ENCODE assay signal across 8 cellular contexts in the genomic region with DNA sequence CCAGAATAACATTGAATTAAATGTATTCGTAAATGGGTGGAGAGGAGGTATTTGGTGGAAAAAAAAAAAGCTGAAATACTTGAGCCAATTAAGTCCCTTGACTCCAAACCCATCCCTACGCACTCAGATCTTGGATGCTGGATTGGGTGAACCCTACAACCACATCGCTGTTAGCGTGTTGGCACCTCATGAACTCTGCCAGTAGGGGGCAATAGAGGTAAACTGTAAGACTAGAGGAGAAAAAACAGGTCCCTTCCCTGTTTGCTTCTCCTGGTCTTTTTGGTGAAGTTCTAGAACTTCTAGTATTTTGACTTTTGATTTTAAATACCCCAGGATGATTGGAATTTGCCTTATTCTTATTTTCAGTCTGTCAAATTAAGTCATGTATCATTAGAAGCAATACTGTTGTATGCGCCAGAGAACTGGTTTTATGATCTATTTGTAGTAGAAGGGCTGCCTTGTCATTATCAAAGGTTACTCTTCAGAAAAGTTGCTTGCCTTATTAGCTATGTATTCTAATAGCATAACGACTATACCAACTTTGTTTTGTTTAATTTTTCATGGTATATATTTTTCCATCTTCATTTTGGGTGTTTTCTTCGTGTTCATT. TPM values are rescaled to one million over a fixed set of nuclear protein-coding genes. Genes with fewer than 3 reads are reported as not detected.
DNase-seq lines count a peak whose midpoint lies in the region; ATAC-seq and TF ChIP-seq lines count a peak whose summit lies in the region.

No MANE protein-coding gene starts in this region.

- DNase-seq in AG08396 (ENCODE audit: low spot score) (peak; percentile 20), GM12864 (ENCODE audit: low read depth) (peak; percentile 4), HAP-1 (ENCODE audit: low spot score in 2 of 2) (peak; percentile 42 to 74), SK-N-MC (ENCODE audit: low read depth, low spot score) (peak; percentile 62), ecto neural progenitor cell (ENCODE audit: low spot score) (peak; percentile 52), dedifferentiated amniotic fluid mesenchymal stem cell (ENCODE audit: extremely low spot score) (no peak)
- DNase-seq in naive thymus-derived CD8-positive, alpha-beta T cell, result peak in 6 of 10 donors; percentile 5 to 59 (median 16)

- in situ Hi-C loops in HAP-1 (cut with MboI; ENCODE audit: low sequenced_read_pairs), result no loop called here

- H3K4me1 ChIP-seq in HAP-1 (no peaks in the 10 kb centered on the region), KMS-11 (ENCODE audit: low read depth, poor library complexity, severe bottlenecking) (no peaks in the 10 kb centered on the region)

- no peaks in the 10 kb centered on the region for H3K27me3 ChIP-seq in HAP-1 (ENCODE audit: low read depth)
- H3K27me3 ChIP-seq in KMS-11 (ENCODE audit: insufficient read depth, low read depth), result no peaks in the 10 kb centered on the region

- H3K9me3 ChIP-seq in HAP-1 (no peaks in the 10 kb centered on the region), SK-N-MC (ENCODE audit: low read depth, low read length) (no peaks in the 10 kb centered on the region)

- H3K27ac Mint-ChIP-seq in naive thymus-derived CD8-positive, alpha-beta T cell, result no peak overlapping the region

- H3K9ac ChIP-seq in KMS-11 (no peak overlapping the region), SK-N-MC (ENCODE audit: insufficient read length) (no peak overlapping the region)

- no peaks in the 10 kb centered on the region; the same call in 1 of the 2 replicates for H3K36me3 ChIP-seq in HAP-1 (replicated peaks)
- H3K36me3 ChIP-seq in KMS-11 (ENCODE audit: insufficient read depth), result no peaks in the 10 kb centered on the region
- no peaks in the 10 kb centered on the region for H3K36me3 ChIP-seq in SK-N-MC (ENCODE audit: insufficient read depth, low read length)

- no peak overlapping the region for H3K4me2 ChIP-seq in KMS-11

- H3K4me3 Mint-ChIP-seq in naive thymus-derived CD8-positive, alpha-beta T cell, result no peak overlapping the region

- POLR2A ChIA-PET in naive thymus-derived CD8-positive, alpha-beta T cell (lab: Charles Lee), result no interaction called here

- no peaks in the 10 kb centered on the region for H3K36me3 Mint-ChIP-seq in naive thymus-derived CD8-positive, alpha-beta T cell

- peaks cover 0 to 13% (median 4%) of the 10 kb centered on the region in 5 donors for H3K27me3 Mint-ChIP-seq in naive thymus-derived CD8-positive, alpha-beta T cell

- H3K27ac ChIP-seq in KMS-11, result no peak overlapping the region
- no peak overlapping the region for H3K27ac ChIP-seq in SK-N-MC

- TF ChIP-seq CTCF in GM12864 (IDR thresholded peaks at IDR 0.05; ENCODE audit: low read depth, low read length, missing control alignments), result peak; percentile 89
- TF ChIP-seq CTCF in KMS-11 (conservative IDR thresholded peaks at IDR 0.05; ENCODE audit: low read depth, low read length), result peak; percentile 88

- no peaks in the 10 kb centered on the region for H3K9me3 Mint-ChIP-seq in naive thymus-derived CD8-positive, alpha-beta T cell

- no peak overlapping the region for H2AFZ ChIP-seq in KMS-11 (ENCODE audit: low read depth)

- no peaks in the 10 kb centered on the region for H4K20me1 ChIP-seq in KMS-11 (ENCODE audit: insufficient read depth)

- no peak for ATAC-seq in naive thymus-derived CD8-positive, alpha-beta T cell

- no peaks in the 10 kb centered on the region for H3K79me2 ChIP-seq in KMS-11 (ENCODE audit: insufficient read depth, low read depth)

- H3K4me3 ChIP-seq in GM12864 (ENCODE audit: low read depth, low read length), result no peak overlapping the region
- no peak overlapping the region for H3K4me3 ChIP-seq in HAP-1
- no peak overlapping the region for H3K4me3 ChIP-seq in KMS-11 (IDR thresholded peaks at IDR 0.05; ENCODE audit: insufficient read depth, low read depth, low read length)
- H3K4me3 ChIP-seq in SK-N-MC, result no peak overlapping the region

- H3K4me1 Mint-ChIP-seq in naive thymus-derived CD8-positive, alpha-beta T cell, result no peaks in the 10 kb centered on the region

RNA-seq across cellular contexts. Expression of a gene that starts 1.9 kb away (rescaled TPM):
- not detected for total RNA-seq in naive thymus-derived CD8-positive, alpha-beta T cell
- not detected for polyA plus RNA-seq in naive thymus-derived CD8-positive, alpha-beta T cell

RNA-seq across cellular contexts. Expression of a gene that starts 35.1 kb away (rescaled TPM):
- total RNA-seq in naive thymus-derived CD8-positive, alpha-beta T cell, result not detected
- not detected for polyA plus RNA-seq in naive thymus-derived CD8-positive, alpha-beta T cell

RNA-seq across cellular contexts. Expression of a gene that starts 57.0 kb away (rescaled TPM):
- total RNA-seq in naive thymus-derived CD8-positive, alpha-beta T cell, result not detected
- not detected for polyA plus RNA-seq in naive thymus-derived CD8-positive, alpha-beta T cell
